Comparison of ENCODE assay signal across 33 cellular contexts in genomic region chr15:47834093-47834492, GRCh38.
"Had no signal": no experiment of that assay in that cellular context is flagged by ENCODE, and none has a peak within 500 bp of the region (broad histone marks: within the 10 kb centered on the region; RNA-seq: fewer than 3 reads in every experiment).

No MANE protein-coding gene starts in this region.

- ATAC-seq: activated CD4-positive, alpha-beta T cell treated with anti-CD3 and anti-CD28 coated beads for 36 hours; activated CD4-positive, CD25-positive, alpha-beta regulatory T cell treated with anti-CD3 and anti-CD28 coated beads, Interleukin-2, amount 50 U/mL, for 24 hours; activated CD8-positive, alpha-beta memory T cell treated with anti-CD3 and anti-CD28 coated beads, Interleukin-2, amount 10 ng/mL, durations not matched to agents 7 days and 5 days; activated CD8-positive, alpha-beta T cell treated with anti-CD3 and anti-CD28 coated beads, Interleukin-2, amount 10 ng/mL, durations not matched to agents 7 days and 5 days; activated naive CD8-positive, alpha-beta T cell treated with anti-CD3 and anti-CD28 coated beads, Interleukin-2, amount 50 U/mL, for 24 hours; body of pancreas; esophagus mucosa; gastrocnemius medialis; T-helper 17 cell had no signal

- H3K27me3 ChIP-seq: adrenal gland, body of pancreas, cardiac muscle cell, colonic mucosa, gastrocnemius medialis had no signal

- H3K4me3 ChIP-seq: adrenal gland, body of pancreas, cardiac muscle cell, colonic mucosa, gastrocnemius medialis had no signal

- DNase-seq: activated B cell treated with CpG ODN at 0.5 μM for 24 hours; activated CD4-positive, alpha-beta memory T cell treated with anti-CD3 and anti-CD28 coated beads for 36 hours; activated CD4-positive, alpha-beta T cell treated with anti-CD3 and anti-CD28 coated beads for 36 hours; activated CD4-positive, alpha-beta T cell treated with anti-CD3 and anti-CD28 coated beads, Interleukin-2, amount 10 ng/mL, durations not matched to agents 24 days and 14 days; activated CD8-positive, alpha-beta memory T cell treated with anti-CD3 and anti-CD28 coated beads, Interleukin-2, amount 10 ng/mL, durations not matched to agents 7 days and 5 days; activated CD8-positive, alpha-beta memory T cell treated with anti-CD3 and anti-CD28 coated beads, Interleukin-2, amount 50 U/mL, for 4 hours; activated CD8-positive, alpha-beta T cell treated with anti-CD3 and anti-CD28 coated beads, Interleukin-2, amount 10 ng/mL, durations not matched to agents 7 days and 5 days; activated effector memory CD4-positive, alpha-beta T cell treated with anti-CD3 and anti-CD28 coated beads, Interleukin-2, amount 50 U/mL, for 16 hours; activated naive CD4-positive, alpha-beta T cell treated with anti-CD3 and anti-CD28 coated beads for 36 hours; activated naive CD8-positive, alpha-beta T cell treated with anti-CD3 and anti-CD28 coated beads for 36 hours; activated naive CD8-positive, alpha-beta T cell treated with anti-CD3 and anti-CD28 coated beads, Interleukin-2, amount 50 U/mL, for 24 hours; activated T-cell treated with anti-CD3 and anti-CD28 coated beads, Interleukin-2, amount 50 U/mL, for 1 hour; activated T-cell treated with anti-CD3 and anti-CD28 coated beads, Interleukin-2, amount 50 U/mL, for 48 hours; adrenal gland; amygdala; aorta; body of pancreas; central memory CD4-positive, alpha-beta T cell; cerebellar nuclear complex; colonic mucosa; effector CD8-positive, alpha-beta T cell; foreskin fibroblast; gastrocnemius medialis; head of caudate nucleus; T-helper 1 cell; T-helper 17 cell; T1000; WERI-Rb-1 had no signal

- FAIRE-seq: endometrium, endothelial cell of umbilical vein had no signal

- H3K4me1 ChIP-seq: adrenal gland, body of pancreas, colonic mucosa, gastrocnemius medialis had no signal

- H3K27ac ChIP-seq: adrenal gland, body of pancreas, cardiac muscle cell, colonic mucosa, gastrocnemius medialis, WERI-Rb-1 had no signal

- H3K36me3 ChIP-seq: adrenal gland, cardiac muscle cell, colonic mucosa, gastrocnemius medialis, WERI-Rb-1 had no signal

- H3K9me3 ChIP-seq: adrenal gland, body of pancreas, colonic mucosa, gastrocnemius medialis had no signal
